Comparison of ENCODE assay signal across 1 cellular context in genomic region chr15:55824857-55825613, GRCh38.
A peak's percentile ranks its signal among the peaks of the same experiment; 100 is the strongest.
TF ChIP-seq lines count a peak whose summit lies in the region.

No MANE protein-coding gene starts in this region.

TF ChIP-seq in HEK293, 187 proteins besides CTCF, POLR2A, EP300 and RAD21 (continued from another document and continues in another):
- TF ChIP-seq PRDM2 (tag by site-specific recombination; IDR thresholded peaks at IDR 0.05; ENCODE audit: borderline replicate concordance) (no peak), SALL2 (tag by site-specific recombination; IDR thresholded peaks at IDR 0.05; ENCODE audit: borderline replicate concordance) (no peak), ZNF10 (tag by site-specific recombination; IDR thresholded peaks at IDR 0.05) (no peak), GLIS2 (tag by site-specific recombination; IDR thresholded peaks at IDR 0.05) (no peak), ATF2 (tag by site-specific recombination; IDR thresholded peaks at IDR 0.05; ENCODE audit: low read depth) (0 out of 2 replicates have a peak, but pooled peaks have one; percentile 11), ZNF792 (tag by site-specific recombination; IDR thresholded peaks at IDR 0.05) (no peak), YY1 (tag by site-specific recombination; IDR thresholded peaks at IDR 0.05) (peak; percentile 61; the same call in 1 of the 2 replicates), ZNF19 (tag by site-specific recombination; IDR thresholded peaks at IDR 0.05; ENCODE audit: low read depth) (no peak), PATZ1 (tag by site-specific recombination; IDR thresholded peaks at IDR 0.05) (0 out of 2 replicates have a peak, but pooled peaks have one; percentile 24), ZNF24 (tag by site-specific recombination; IDR thresholded peaks at IDR 0.05) (peak; percentile 25; the same call in 1 of the 2 replicates), ZBTB48 (tag by site-specific recombination; IDR thresholded peaks at IDR 0.05) (no peak), ZNF580 (tag by site-specific recombination; IDR thresholded peaks at IDR 0.05) (peak; percentile 94), ZNF394 (tag by site-specific recombination; IDR thresholded peaks at IDR 0.05; ENCODE audit: borderline replicate concordance) (no peak), ZNF623 (tag by site-specific recombination; IDR thresholded peaks at IDR 0.05) (no peak), ZNF529 (tag by site-specific recombination; IDR thresholded peaks at IDR 0.05; ENCODE audit: insufficient replicate concordance) (no peak), ZNF335 (tag by site-specific recombination; conservative IDR thresholded peaks at IDR 0.05) (peak; percentile 47), ZNF513 (tag by site-specific recombination; IDR thresholded peaks at IDR 0.05) (0 out of 2 replicates have a peak, but pooled peaks have one; percentile 24), ZNF112 (tag by site-specific recombination; IDR thresholded peaks at IDR 0.05) (no peak), MYNN (tag by site-specific recombination; IDR thresholded peaks at IDR 0.05; ENCODE audit: borderline replicate concordance) (no peak), ZNF433 (tag by site-specific recombination; IDR thresholded peaks at IDR 0.05; ENCODE audit: low read depth) (no peak), TRIM28 (IDR thresholded peaks at IDR 0.05; ENCODE audit: borderline replicate concordance, low read length) (peak; percentile 38; the same call in 1 of the 2 replicates), ZBTB10 (tag by site-specific recombination; IDR thresholded peaks at IDR 0.05) (no peak), ZNF830 (tag by site-specific recombination; IDR thresholded peaks at IDR 0.05; ENCODE audit: low read depth) (no peak), ZNF791 (tag by site-specific recombination; IDR thresholded peaks at IDR 0.05) (no peak), INSM2 (tag by site-specific recombination; IDR thresholded peaks at IDR 0.05) (0 out of 2 replicates have a peak, but pooled peaks have one; percentile 54), ZBTB1 (tag by site-specific recombination; IDR thresholded peaks at IDR 0.05) (no peak), ZNF544 (tag by site-specific recombination; IDR thresholded peaks at IDR 0.05) (no peak), ZNF530 (tag by site-specific recombination; IDR thresholded peaks at IDR 0.05; ENCODE audit: low read depth) (no peak), OSR2 (tag by site-specific recombination; IDR thresholded peaks at IDR 0.05) (peak; percentile 96), YY2 (tag by site-specific recombination; IDR thresholded peaks at IDR 0.05) (no peak), ZNF596 (tag by site-specific recombination; IDR thresholded peaks at IDR 0.05) (peak; percentile 36), TSHZ1 (tag by site-specific recombination; IDR thresholded peaks at IDR 0.05; ENCODE audit: borderline replicate concordance) (no peak), PBX3 (CRISPR knock-in tag; IDR thresholded peaks at IDR 0.05) (no peak), ZNF48 (tag by site-specific recombination; IDR thresholded peaks at IDR 0.05) (no peak), ZNF837 (tag by site-specific recombination; IDR thresholded peaks at IDR 0.05) (no peak), EGR2 (tag by site-specific recombination; IDR thresholded peaks at IDR 0.05; ENCODE audit: low read depth) (no peak), ZNF629 (tag by site-specific recombination; IDR thresholded peaks at IDR 0.05) (peak; percentile 48), ZNF670 (tag by site-specific recombination; IDR thresholded peaks at IDR 0.05; ENCODE audit: low read depth) (no peak), ZFP69B (tag by site-specific recombination; IDR thresholded peaks at IDR 0.05) (no peak), FEZF1 (tag by site-specific recombination; IDR thresholded peaks at IDR 0.05) (peak; percentile 94), ZNF626 (tag by site-specific recombination; IDR thresholded peaks at IDR 0.05) (no peak), ZFP3 (tag by site-specific recombination; IDR thresholded peaks at IDR 0.05; ENCODE audit: low read depth) (no peak)
